Comparison of ENCODE assay signal across 14 cellular contexts in the genomic region with DNA sequence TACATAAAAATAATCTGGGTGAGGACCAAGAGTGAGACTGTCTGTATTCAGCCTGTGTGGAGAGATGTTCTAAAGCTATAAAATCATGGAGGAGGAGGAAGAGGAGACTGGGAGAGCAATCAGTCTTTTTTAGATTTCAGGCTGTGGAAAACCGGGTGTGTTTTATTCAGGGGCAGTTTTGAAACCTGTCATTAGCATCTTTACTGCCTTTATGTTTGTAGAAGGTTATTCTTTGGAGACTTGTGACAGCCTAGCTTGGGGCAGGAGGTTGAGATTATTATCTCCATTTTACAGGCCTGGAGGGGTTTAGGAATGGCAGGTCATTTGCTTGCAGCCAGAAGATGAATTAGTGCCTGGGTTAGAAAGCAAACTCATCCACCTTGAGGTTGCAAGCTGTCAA. TPM values are rescaled to one million over a fixed set of nuclear protein-coding genes. Genes with fewer than 3 reads are reported as not detected.
DNase-seq lines count a peak whose midpoint lies in the region; ATAC-seq and TF ChIP-seq lines count a peak whose summit lies in the region.
"Had no signal": no experiment of that assay in that cellular context is flagged by ENCODE, and none has a peak within 500 bp of the region (broad histone marks: within the 10 kb centered on the region; RNA-seq: fewer than 3 reads in every experiment).

No MANE protein-coding gene starts in this region.

- H3K4me2 ChIP-seq in Karpas-422 (ENCODE audit: low read depth, low read length, poor library complexity, severe bottlenecking): peak overlapping the region; percentile 73

- no peak for DNase-seq in CD14-positive monocyte (ENCODE audit: low spot score)
- DNase-seq in Karpas-422: no peak
- no peak for DNase-seq in central memory CD8-positive, alpha-beta T cell (ENCODE audit: low spot score in 2 of 2)
- no peak for DNase-seq in psoas muscle
- no peak for DNase-seq in spleen
- DNase-seq in ureter (ENCODE audit: low spot score): no peak
- DNase-seq in posterior cingulate gyrus: no peak
- DNase-seq in adrenal gland: no peak
- DNase-seq: activated effector memory CD4-positive, alpha-beta T cell treated with Interleukin-2 at 50 U/mL for 16 hours; CD8-positive, alpha-beta T cell; Kasumi-1; NCI-H2081 treated with DMSO at 0.1 percent for 48 hours; SJCRH30; testis had no signal

- peak overlapping the region; percentile 3 to 92 for H3K4me3 Mint-ChIP-seq in CD14-positive monocyte
- peak overlapping the region; percentile 58 for H3K4me3 Mint-ChIP-seq in central memory CD8-positive, alpha-beta T cell

- H3K9me3 ChIP-seq in Karpas-422 (ENCODE audit: low read length): no peaks in the 10 kb centered on the region
- H3K9me3 ChIP-seq in psoas muscle: no peaks in the 10 kb centered on the region
- H3K9me3 ChIP-seq in spleen: no peaks in the 10 kb centered on the region
- no peaks in the 10 kb centered on the region for H3K9me3 ChIP-seq in adrenal gland (replicated peaks in 1 of 3)
- H3K9me3 ChIP-seq: SJCRH30, testis had no signal

- no peak overlapping the region for H3K27ac Mint-ChIP-seq in CD14-positive monocyte
- no peak overlapping the region for H3K27ac Mint-ChIP-seq in central memory CD8-positive, alpha-beta T cell (ENCODE audit: low read depth)
- H3K27ac Mint-ChIP-seq: CD8-positive, alpha-beta T cell had no signal

- H3K4me3 ChIP-seq in Karpas-422 (ENCODE audit: low read length) (no peak overlapping the region), psoas muscle (peak overlapping the region; percentile 73), spleen (no peak overlapping the region), adrenal gland (no peak overlapping the region)
- H3K4me3 ChIP-seq: SJCRH30, testis had no signal

- H3K27me3 ChIP-seq in Karpas-422 (ENCODE audit: low read length) (no peaks in the 10 kb centered on the region), psoas muscle (ENCODE audit: insufficient read depth in 3 of 3, low read length in 2 of 3) (peaks cover 0 to 15% (median 0%) of the 10 kb centered on the region in 3 donors), spleen (replicated peaks in 1 of 7) (no peaks in the 10 kb centered on the region), adrenal gland (peaks cover 4% of the 10 kb centered on the region)
- H3K27me3 ChIP-seq: SJCRH30, testis had no signal

- no peaks in the 10 kb centered on the region for H3K9me2 ChIP-seq in Karpas-422 (replicated peaks; ENCODE audit: insufficient read depth, low read length)

- no peak for ATAC-seq in central memory CD8-positive, alpha-beta T cell (replicated peaks; ENCODE audit: extremely low read depth, poor library complexity, severe bottlenecking)
- no peak for ATAC-seq in psoas muscle
- ATAC-seq: CD8-positive, alpha-beta T cell had no signal

- peaks cover 35% of the 10 kb centered on the region for H3K4me1 ChIP-seq in Karpas-422 (ENCODE audit: low read length)
- H3K4me1 ChIP-seq in psoas muscle: peaks cover 27% of the 10 kb centered on the region
- peaks cover 5 to 50% (median 18%) of the 10 kb centered on the region in 6 donors for H3K4me1 ChIP-seq in spleen
- H3K4me1 ChIP-seq in adrenal gland (replicated peaks in 1 of 2): peaks cover 13 to 24% of the 10 kb centered on the region in 2 donors
- H3K4me1 ChIP-seq: SJCRH30, testis had no signal

- peaks cover 60% of the 10 kb centered on the region for H3K79me2 ChIP-seq in Karpas-422 (ENCODE audit: low read length)

- H3K9me3 Mint-ChIP-seq in CD14-positive monocyte: peaks cover 0 to 13% (median 6%) of the 10 kb centered on the region in 7 donors
- H3K9me3 Mint-ChIP-seq in central memory CD8-positive, alpha-beta T cell: no peaks in the 10 kb centered on the region
- H3K9me3 Mint-ChIP-seq: CD8-positive, alpha-beta T cell had no signal

- 31 to 50% (median 39%) methylated on average over 1 of the region's 1 CpG for WGBS in psoas muscle, 3 donors
- 67 to 100% (median 77%) methylated on average over 1 of the region's 1 CpG for WGBS in spleen, 5 donors
- WGBS in adrenal gland, 4 donors: 41 to 68% (median 47%) methylated on average over 1 of the region's 1 CpG; no CpG with 5 or more reads in 1 of the 4 donors

- H3K27me3 Mint-ChIP-seq in CD14-positive monocyte (ENCODE audit: low read depth in 3 of 3): peaks cover 0 to 14% (median 0%) of the 10 kb centered on the region in 3 donors
- H3K27me3 Mint-ChIP-seq in central memory CD8-positive, alpha-beta T cell: no peaks in the 10 kb centered on the region

- H3K36me3 Mint-ChIP-seq in CD14-positive monocyte: peaks cover 6 to 8% of the 10 kb centered on the region in 2 donors
- peaks cover 10% of the 10 kb centered on the region for H3K36me3 Mint-ChIP-seq in central memory CD8-positive, alpha-beta T cell (ENCODE audit: insufficient read depth)

- no peak overlapping the region for H2AFZ ChIP-seq in Karpas-422 (ENCODE audit: low read length)

- peaks cover 67% of the 10 kb centered on the region for H3K4me1 Mint-ChIP-seq in CD14-positive monocyte
- peaks cover 53% of the 10 kb centered on the region for H3K4me1 Mint-ChIP-seq in central memory CD8-positive, alpha-beta T cell

- H3K36me3 ChIP-seq in Karpas-422 (ENCODE audit: insufficient read depth, low read length): no peaks in the 10 kb centered on the region
- no peaks in the 10 kb centered on the region for H3K36me3 ChIP-seq in psoas muscle (ENCODE audit: insufficient read depth in 1 of 2, low read depth in 1 of 2)
- H3K36me3 ChIP-seq in spleen: no peaks in the 10 kb centered on the region
- H3K36me3 ChIP-seq in adrenal gland (replicated peaks in 1 of 2): no peaks in the 10 kb centered on the region
- H3K36me3 ChIP-seq: SJCRH30 had no signal

- H3K9ac ChIP-seq in Karpas-422 (ENCODE audit: low read length): no peak overlapping the region

- H3K27ac ChIP-seq in Karpas-422 (ENCODE audit: low read length) (no peak overlapping the region), psoas muscle (peak overlapping the region; percentile 86), spleen (no peak overlapping the region), adrenal gland (no peak overlapping the region)
- H3K27ac ChIP-seq: SJCRH30, testis had no signal

- no peaks in the 10 kb centered on the region for H4K20me1 ChIP-seq in Karpas-422 (ENCODE audit: insufficient read depth, low read depth, low read length)

- intact Hi-C loops in CD14-positive monocyte (cut with micrococcal nuclease): loop anchor here in 1 of 2 donors (10.0 kb wide), 1 partner anchor 80 kb away; no protein-coding TSS in a partner anchor
- intact Hi-C loops in psoas muscle (cut with DNase I): loop anchor here in 1 of 2 donors (5.0 to 10.0 kb wide), 2 partner anchors 48 to 80 kb away; no protein-coding TSS in a partner anchor
- intact Hi-C loops in spleen (cut with DNase I; ENCODE audit: low total_unique reads): no loop called here
- intact Hi-C loops in posterior cingulate gyrus (cut with DNase I): no loop called here
- intact Hi-C loops in adrenal gland (cut with DNase I): no loop called here

- no peak for TF ChIP-seq POLR2A in spleen (IDR thresholded peaks at IDR 0.05)
- TF ChIP-seq POLR2A in adrenal gland (IDR thresholded peaks at IDR 0.05): no peak

- TF ChIP-seq CTCF in CD14-positive monocyte (IDR thresholded peaks at IDR 0.05) (no peak), psoas muscle (IDR thresholded peaks at IDR 0.05) (no peak), spleen (IDR thresholded peaks at IDR 0.05 in 8 of 11, conservative IDR thresholded peaks at IDR 0.05 in 3 of 11) (no peak), adrenal gland (IDR thresholded peaks at IDR 0.05) (no peak)

RNA-seq across cellular contexts. Expression of a gene that starts 2.1 kb away (rescaled TPM):
- polyA plus RNA-seq in CD14-positive monocyte (1 to 10 TPM; 5.3 to 7.3 TPM), psoas muscle (10 to 100 TPM; 14.5 to 31.7 (median 23.1) TPM), spleen (1 to 10 TPM; 3.9 to 7.5 (median 4.0) TPM), adrenal gland (10 to 100 TPM in 1 of 3 donors, 1 to 10 TPM in 2; 8.7 to 27.3 (median 8.9) TPM)
- total RNA-seq in Karpas-422 (2014; rRNA removed; shearing (Covaris generic); ENCODE audit: low replicate concordance): 14.1 and 16.2 TPM in 2 replicates
- total RNA-seq in psoas muscle (10 to 100 TPM; 27.0 to 42.4 (median 38.4) TPM), spleen (10 to 100 TPM; 18.7 to 29.7 (median 24.8) TPM), ureter (25.5 TPM), adrenal gland (10 to 100 TPM; 17.2 to 32.2 (median 27.0) TPM)
